ENCODE assay signal across 19 cellular contexts in the genomic region with DNA sequence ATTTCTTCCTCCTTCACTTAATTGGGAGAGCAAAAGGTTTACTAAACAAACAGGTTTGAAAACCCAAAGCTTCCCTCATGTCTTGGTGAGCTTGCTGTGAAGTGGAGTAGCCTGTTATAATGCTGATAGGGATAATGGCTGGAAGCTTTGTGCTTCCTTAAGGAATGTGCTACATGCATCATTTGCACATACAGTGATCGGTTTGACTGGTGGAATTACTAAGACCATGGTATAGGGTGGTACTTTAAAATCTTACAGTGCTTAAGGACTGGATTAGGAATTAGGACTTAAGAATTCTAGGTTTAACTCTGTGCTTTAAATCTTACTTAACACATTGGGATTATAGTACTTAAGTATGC.
A peak's percentile ranks its signal among the peaks of the same experiment; 100 is the strongest.
DNase-seq lines count a peak whose midpoint lies in the region; ATAC-seq and TF ChIP-seq lines count a peak whose summit lies in the region.
"Had no signal": no experiment of that assay in that cellular context is flagged by ENCODE, and none has a peak within 500 bp of the region (broad histone marks: within the 10 kb centered on the region; RNA-seq: fewer than 3 reads in every experiment).

No MANE protein-coding gene starts in this region.

- peak overlapping the region; percentile 62 for H3K27ac Mint-ChIP-seq in stimulated activated naive B cell treated with anti-CD40 and anti-IgM and Interleukin-4, amounts not matched to agents 10 μg/mL and 1 μg/mL and 100 μg/mL, for 72 hours
- H3K27ac Mint-ChIP-seq: T-helper 2 cell treated with Interferon-gamma antibody and Interleukin-4, amounts not matched to agents 5 μg/mL and 100 μg/mL, for 36 hours had no signal

- H3K27ac ChIP-seq in left ventricle myocardium inferior (replicated peaks) (peak overlapping the region; percentile 76), OCI-LY1 (ENCODE audit: low read depth, low read length, poor library complexity, severe bottlenecking) (peak overlapping the region; percentile 76), iPS-18a (ENCODE audit: low read length) (peak overlapping the region; percentile 60)
- H3K27ac ChIP-seq: A549, prostate gland, stomach had no signal

- H3K36me3 Mint-ChIP-seq in stimulated activated naive B cell treated with anti-CD40 and anti-IgM and Interleukin-4, amounts not matched to agents 10 μg/mL and 1 μg/mL and 100 μg/mL, for 72 hours: peaks cover 6 to 10% of the 10 kb centered on the region in 2 donors
- H3K36me3 Mint-ChIP-seq: CD4-positive, CD25-positive, alpha-beta regulatory T cell had no signal

- H3K4me3 Mint-ChIP-seq in stimulated activated naive B cell treated with anti-CD40 and anti-IgM and Interleukin-4, amounts not matched to agents 10 μg/mL and 1 μg/mL and 100 μg/mL, for 72 hours: no peak overlapping the region
- H3K4me3 Mint-ChIP-seq: T-helper 2 cell treated with Interferon-gamma antibody and Interleukin-4, amounts not matched to agents 5 μg/mL and 100 μg/mL, for 36 hours had no signal

- H3K4me3 ChIP-seq in left ventricle myocardium inferior: peak overlapping the region; percentile 6
- peak overlapping the region; percentile 1 for H3K4me3 ChIP-seq in OCI-LY1 (ENCODE audit: low read depth, low read length, poor library complexity, severe bottlenecking)
- H3K4me3 ChIP-seq in iPS-18a (ENCODE audit: low read length): peak overlapping the region; percentile 54
- H3K4me3 ChIP-seq: A549, prostate gland, stomach had no signal

- no peaks in the 10 kb centered on the region for H3F3A ChIP-seq in OCI-LY1 (ENCODE audit: insufficient read depth, low read length)

- H3K9me3 ChIP-seq in left ventricle myocardium inferior (replicated peaks) (no peaks in the 10 kb centered on the region), OCI-LY1 (ENCODE audit: low read length) (no peaks in the 10 kb centered on the region), iPS-18a (ENCODE audit: control insufficient read depth, low read depth, low read length) (no peaks in the 10 kb centered on the region)
- H3K9me3 ChIP-seq: A549, prostate gland, stomach had no signal

- DNase-seq in left ventricle myocardium inferior (no peak), cardiac septum (ENCODE audit: low spot score) (no peak), CD1c-positive myeloid dendritic cell (ENCODE audit: extremely low spot score) (no peak), MV-4-11 (lab: John Stamatoyannopoulos, UW) (no peak)
- DNase-seq in stimulated activated naive B cell treated with anti-CD40 and anti-IgM and Interleukin-4, amounts not matched to agents 10 μg/mL and 1 μg/mL and 100 μg/mL, for 72 hours: no peak
- DNase-seq: activated CD8-positive, alpha-beta memory T cell treated with anti-CD3 and anti-CD28 coated beads, Interleukin-2, amount 50 U/mL, for 48 hours; activated gamma-delta T cell treated with Interleukin-2 at 50 U/mL for 16 hours; anterior cingulate cortex; NCI-H1694; NCI-H226; SIG-M5; stomach had no signal

- H2AFZ ChIP-seq in OCI-LY1 (ENCODE audit: low read length): no peak overlapping the region

- H3K4me2 ChIP-seq in OCI-LY1 (ENCODE audit: low read length): peak overlapping the region; percentile 37; the same call in 1 of the 2 replicates
- H3K4me2 ChIP-seq: A549 had no signal

- no peaks in the 10 kb centered on the region for H3K36me3 ChIP-seq in left ventricle myocardium inferior
- H3K36me3 ChIP-seq in OCI-LY1 (ENCODE audit: insufficient read depth, low read length): no peaks in the 10 kb centered on the region
- H3K36me3 ChIP-seq in iPS-18a (ENCODE audit: control insufficient read depth, low read depth, low read length): no peaks in the 10 kb centered on the region
- H3K36me3 ChIP-seq: prostate gland, stomach had no signal

- H3K27me3 Mint-ChIP-seq in stimulated activated naive B cell treated with anti-CD40 and anti-IgM and Interleukin-4, amounts not matched to agents 10 μg/mL and 1 μg/mL and 100 μg/mL, for 72 hours: no peaks in the 10 kb centered on the region
- H3K27me3 Mint-ChIP-seq: CD4-positive, CD25-positive, alpha-beta regulatory T cell had no signal

- no peaks in the 10 kb centered on the region for H3K9me2 ChIP-seq in OCI-LY1 (ENCODE audit: low read depth, low read length)

- H4K20me1 ChIP-seq in OCI-LY1 (ENCODE audit: insufficient read depth, low read length): no peaks in the 10 kb centered on the region

- peak overlapping the region; percentile 1; the same call in 1 of the 2 replicates for H3K9ac ChIP-seq in OCI-LY1 (ENCODE audit: low read length)
- H3K9ac ChIP-seq in iPS-18a (ENCODE audit: low read length): peak overlapping the region; percentile 57

- no peak for ATAC-seq in stimulated activated naive B cell treated with anti-CD40 and anti-IgM and Interleukin-4, amounts not matched to agents 10 μg/mL and 1 μg/mL and 100 μg/mL, for 72 hours (replicated peaks)
- ATAC-seq in GM18519 (IDR thresholded peaks at IDR 0.05; ENCODE audit: low FRiP score, unreplicated experiment): no peak
- ATAC-seq: A549 had no signal

- no peaks in the 10 kb centered on the region for H3K9me3 Mint-ChIP-seq in stimulated activated naive B cell treated with anti-CD40 and anti-IgM and Interleukin-4, amounts not matched to agents 10 μg/mL and 1 μg/mL and 100 μg/mL, for 72 hours
- H3K9me3 Mint-ChIP-seq: CD4-positive, CD25-positive, alpha-beta regulatory T cell; T-helper 2 cell treated with Interferon-gamma antibody and Interleukin-4, amounts not matched to agents 5 μg/mL and 100 μg/mL, for 36 hours had no signal

- intact Hi-C loops in left ventricle myocardium inferior (cut with micrococcal nuclease) (no loop called here), cardiac septum (cut with DNase I) (loop anchor here (5.0 kb wide), 1 partner anchor 66 kb away; no protein-coding TSS in a partner anchor)

- TF ChIP-seq CTCF in left ventricle myocardium inferior (IDR thresholded peaks at IDR 0.05; ENCODE audit: borderline replicate concordance) (no peak), OCI-LY1 (IDR thresholded peaks at IDR 0.05; ENCODE audit: low read length) (no peak)

- peaks cover 54 to 95% of the 10 kb centered on the region in 2 donors for H3K4me1 Mint-ChIP-seq in stimulated activated naive B cell treated with anti-CD40 and anti-IgM and Interleukin-4, amounts not matched to agents 10 μg/mL and 1 μg/mL and 100 μg/mL, for 72 hours

- H3K79me2 ChIP-seq in OCI-LY1 (ENCODE audit: insufficient read depth, low read length): peaks cover 92% of the 10 kb centered on the region

- peaks cover 98% of the 10 kb centered on the region for H3K4me1 ChIP-seq in left ventricle myocardium inferior
- peaks cover 87% of the 10 kb centered on the region for H3K4me1 ChIP-seq in OCI-LY1 (ENCODE audit: insufficient read depth, low read length, severe bottlenecking)
- H3K4me1 ChIP-seq in iPS-18a (ENCODE audit: control insufficient read depth, low read depth, low read length): peaks cover 70% of the 10 kb centered on the region

- H3K27me3 ChIP-seq in left ventricle myocardium inferior (ENCODE audit: low read depth) (no peaks in the 10 kb centered on the region), OCI-LY1 (ENCODE audit: insufficient read depth, low read length) (no peaks in the 10 kb centered on the region), iPS-18a (ENCODE audit: control insufficient read depth, insufficient read depth, low read length) (no peaks in the 10 kb centered on the region)
- H3K27me3 ChIP-seq: stomach had no signal

Comparison
In these comparisons a context has a peak if more than half of its experiments do, and no peak if none do; other contexts are left out.
1. H3K4me3 ChIP-seq: peak in every context shown above with its lines; median percentile 54 in iPS-18a; 6 in left ventricle myocardium inferior; 1 in OCI-LY1.